In genomic region chr9:122606587-122606986, GRCh38 we compare ENCODE assay signal across 29 cellular contexts. TPM values are rescaled to one million over a fixed set of nuclear protein-coding genes. Genes with fewer than 3 reads are reported as not detected.
A peak's percentile ranks its signal among the peaks of the same experiment; 100 is the strongest.
DNase-seq lines count a peak whose midpoint lies in the region; ATAC-seq, FAIRE-seq and TF ChIP-seq lines count a peak whose summit lies in the region.
"Had no signal": no experiment of that assay in that cellular context is flagged by ENCODE, and none has a peak within 500 bp of the region (broad histone marks: within the 10 kb centered on the region; RNA-seq: fewer than 3 reads in every experiment).

No MANE protein-coding gene starts in this region.

- no peak overlapping the region for H3K4me3 ChIP-seq in K562
- peak overlapping the region; percentile 4 for H3K4me3 ChIP-seq in mesendoderm (ENCODE audit: low read length)
- no peak overlapping the region for H3K4me3 ChIP-seq in H7 (ENCODE audit: insufficient read depth, low read depth, low read length)
- H3K4me3 ChIP-seq: BLaER1, GM12878 had no signal

- H3K27me3 ChIP-seq in K562 (ENCODE audit: control insufficient read depth in 2 of 2, insufficient read depth in 2 of 2, low read length in 2 of 2) (peaks cover 0 to 13% of the 10 kb centered on the region in 2 experiments; a peak in 3 of 5 replicates), mesendoderm (ENCODE audit: insufficient read depth, low read length, poor library complexity) (no peaks in the 10 kb centered on the region), H7 (ENCODE audit: control insufficient read depth, insufficient read depth, low read length) (no peaks in the 10 kb centered on the region)
- H3K27me3 ChIP-seq: BLaER1 had no signal

- no TSS peak for BruUV-seq in K562 (replicated peaks; lab: Mats Ljungman, UMichigan)

- no peak for ATAC-seq in K562
- ATAC-seq: GM12878 had no signal

- in situ Hi-C loops in K562 (cut with MboI), result no loop called here

- no peak overlapping the region for H2BK120ac ChIP-seq in mesendoderm (ENCODE audit: low read depth, low read length)

- H2AFZ ChIP-seq in K562 (ENCODE audit: low read depth, low read length), result no peak overlapping the region

- H3K4ac ChIP-seq in mesendoderm (ENCODE audit: low read depth, low read length), result no peak overlapping the region

- no peak for DNase-seq in K562 (ENCODE audit: extremely low read depth in 1 of 4, low spot score in 3 of 4)
- no peak for DNase-seq in mesendoderm
- no peak for DNase-seq in stimulated activated CD4-positive, alpha-beta T cell treated with anti-CD3 and anti-CD28 coated beads, Interleukin-12 subunit alpha, Interleukin-12 subunit beta, amount 100 ng/mL, for 4 hours
- DNase-seq in H7, result no peak
- DNase-seq: 8988T; ACHN; BE2C; C1 segment of cervical spinal cord; CD4-positive, alpha-beta memory T cell; CD4-positive, CD25-positive, alpha-beta regulatory T cell; CD8-positive, alpha-beta memory T cell; COR-L47; DMS 273 treated with DMSO at 0.1 percent for 48 hours; DMS153; DMS53; DMS79; DND-41; EL; GDM1 had no signal

- no peak overlapping the region for H4K5ac ChIP-seq in mesendoderm (ENCODE audit: low read length)

- no peaks in the 10 kb centered on the region for H3K36me3 ChIP-seq in K562 (ENCODE audit: control insufficient read depth, insufficient read depth, low read length)
- H3K36me3 ChIP-seq in mesendoderm (ENCODE audit: control insufficient read depth, insufficient read depth, low read length), result no peaks in the 10 kb centered on the region
- H3K36me3 ChIP-seq in H7 (replicated peaks; ENCODE audit: control insufficient read depth, insufficient read depth, low read length), result no peaks in the 10 kb centered on the region
- H3K36me3 ChIP-seq: BE2C, BLaER1 had no signal

- intact Hi-C loops in K562 (cut with micrococcal nuclease), result loop anchor here (5.0 kb wide), 1 partner anchor 139 kb away; no protein-coding TSS in a partner anchor

- no peak overlapping the region for H2AK5ac ChIP-seq in mesendoderm (ENCODE audit: low read length)

- no peak overlapping the region for H3K56ac ChIP-seq in mesendoderm (ENCODE audit: low read length)

- H3K4me2 ChIP-seq in K562 (ENCODE audit: insufficient read depth, low read length) (no peak overlapping the region), mesendoderm (ENCODE audit: low read length) (no peak overlapping the region)
- H3K4me2 ChIP-seq: BLaER1 had no signal

- no peak overlapping the region for H2BK15ac ChIP-seq in mesendoderm (replicated peaks; ENCODE audit: low read depth)

- no peak for FAIRE-seq in K562 (lab: Jason Lieb, UNC)
- FAIRE-seq: A204.1, GM12878, GM12892, GM18507 had no signal

- no peaks in the 10 kb centered on the region; the same call in 1 of the 2 replicates for H3K9me3 ChIP-seq in K562 (replicated peaks; ENCODE audit: control insufficient read depth, insufficient read depth, low read depth, low read length)
- H3K9me3 ChIP-seq: BE2C had no signal

- H3K23ac ChIP-seq in mesendoderm (ENCODE audit: low read length), result no peak overlapping the region

- H3K79me2 ChIP-seq in K562 (ENCODE audit: control insufficient read depth, insufficient read depth, low read length) (no peaks in the 10 kb centered on the region), mesendoderm (ENCODE audit: control insufficient read depth, insufficient read depth, low read length) (no peaks in the 10 kb centered on the region)

- TF ChIP-seq EP300 in K562 (IDR thresholded peaks at IDR 0.05; ENCODE audit: low read length), result no peak

- H3K27ac ChIP-seq in K562 (ENCODE audit: extremely low read depth, low read depth, low read length), result no peak overlapping the region
- H3K27ac ChIP-seq in mesendoderm (ENCODE audit: low read depth, low read length), result no peak overlapping the region
- H3K27ac ChIP-seq: BLaER1 had no signal

- no peaks in the 10 kb centered on the region for H4K20me1 ChIP-seq in K562 (replicated peaks; ENCODE audit: control insufficient read depth, insufficient read depth, low read length)
- H4K20me1 ChIP-seq: BLaER1 had no signal

- H3K4me1 ChIP-seq in K562 (replicated peaks in 1 of 2; ENCODE audit: control insufficient read depth in 2 of 2, insufficient read depth in 2 of 2, low read length in 2 of 2) (no peaks in the 10 kb centered on the region), mesendoderm (ENCODE audit: control insufficient read depth, low read depth, low read length) (no peaks in the 10 kb centered on the region)
- H3K4me1 ChIP-seq: BE2C, BLaER1 had no signal

- H3K18ac ChIP-seq in mesendoderm (ENCODE audit: low read length), result no peak overlapping the region

- CTCF ChIA-PET in K562 (lab: Yijun Ruan, JAX; ENCODE audit: low intra/inter-chr PET ratio), result no interaction called here

- POLR2A ChIA-PET in K562 (lab: Yijun Ruan, JAX), result no interaction called here

- no peak overlapping the region for H2BK5ac ChIP-seq in mesendoderm (ENCODE audit: low read length)

- H3K9ac ChIP-seq in K562 (ENCODE audit: insufficient read depth in 1 of 2, low read depth in 2 of 2, low read length in 2 of 2) (no peak overlapping the region), mesendoderm (ENCODE audit: low read length) (no peak overlapping the region)
- H3K9ac ChIP-seq: BLaER1 had no signal

- no peak for TF ChIP-seq CTCF in K562 (IDR thresholded peaks at IDR 0.05 in 2 of 3, conservative IDR thresholded peaks at IDR 0.05 in 1 of 3; ENCODE audit: insufficient read depth in 2 of 3, low read depth in 1 of 3, low read length in 3 of 3)

- no peaks in the 10 kb centered on the region for H3K79me1 ChIP-seq in mesendoderm (ENCODE audit: low read length)

- 0% methylated on average over 1 of the region's 1 CpG for WGBS in K562 (ENCODE audit: insufficient coverage, low coverage, missing lambda C conversion rate)
- WGBS in mesendoderm (ENCODE audit: extremely low coverage, insufficient coverage, low lambda C conversion rate), result no CpG with 5 or more reads among the region's 1 CpG

- TF ChIP-seq POLR2A in K562 (conservative IDR thresholded peaks at IDR 0.05), result no peak

- no peak for TF ChIP-seq RAD21 in K562 (CRISPR knock-in tag; conservative IDR thresholded peaks at IDR 0.05 in 1 of 2, IDR thresholded peaks at IDR 0.05 in 1 of 2)

- no peaks in the 10 kb centered on the region for H3K9me1 ChIP-seq in K562 (ENCODE audit: control insufficient read depth, insufficient read depth, low read length)

- H4K8ac ChIP-seq in mesendoderm (ENCODE audit: low read depth, low read length), result no peak overlapping the region

RNA-seq across cellular contexts. Expression of gene OR1Q1, which starts 8.0 kb away (rescaled TPM):
- not detected in 2 replicates for total RNA-seq in K562 (2011; cell fraction: chromatin; rRNA removed; ENCODE audit: low replicate concordance)
- not detected in 2 replicates for total RNA-seq in K562 (2011; cell fraction: nucleolus; rRNA removed)
- not detected in 2 replicates for total RNA-seq in K562 (2011; cell fraction: nucleoplasm; rRNA removed)
- total RNA-seq in K562 (2014; rRNA removed) (not detected in 2 replicates), K562 (2014; rRNA removed; fragmentation: Illumina TruSeq; extraction: Trizol) (not detected in 2 replicates), K562 (2015; rRNA removed; fragmentation: Illumina TruSeq; extraction: Trizol) (not detected in 2 replicates), K562 (2021) (not detected in 2 replicates)
- polyA plus RNA-seq in K562 (2011; rRNA removed) (not detected in 2 replicates), K562 (2014; fragmentation: Illumina TruSeq; extraction: Trizol) (not detected in 2 replicates), K562 (2014; fragmentation: Nextera tagmentation; extraction: Ambion mirVana) (not detected), K562 (2014; rRNA removed) (not detected in 2 replicates)
- not detected in 2 replicates for polyA plus RNA-seq in K562 (2011; cell fraction: cytosol; rRNA removed)
- 0.17 TPM in 1 of 2 replicates, not detected in the other for polyA plus RNA-seq in K562 (2011; cell fraction: nucleus; rRNA removed)
- polyA plus RNA-seq in K562 (2012), result not detected in 2 replicates
- not detected in 2 replicates for polyA minus RNA-seq in K562 (2011; rRNA and poly(A)+ RNA removed)
- polyA minus RNA-seq in K562 (2011; cell fraction: cytosol; rRNA and poly(A)+ RNA removed), result not detected in 2 replicates
- not detected in 2 replicates for polyA minus RNA-seq in K562 (2011; cell fraction: nucleus; rRNA and poly(A)+ RNA removed)
- polyA plus RNA-seq in mesendoderm (2013, experiment 1 of 2), result not detected
- polyA plus RNA-seq in mesendoderm (2013, experiment 2 of 2), result not detected
- total RNA-seq in H7 (2014; rRNA removed; shearing (Covaris generic)), result not detected in 2 replicates
- total RNA-seq: A673; CD4-positive, alpha-beta memory T cell; CD8-positive, alpha-beta memory T cell; Daoy; G401; GM12878 had no signal
- polyA plus RNA-seq: CD14-positive monocyte; CD4-positive, alpha-beta memory T cell; CD4-positive, CD25-positive, alpha-beta regulatory T cell; CD8-positive, alpha-beta memory T cell had no signal

RNA-seq across cellular contexts. Expression of gene OR1L8, which starts 23.4 kb away (rescaled TPM):
- not detected in 2 replicates for total RNA-seq in K562 (2011; cell fraction: chromatin; rRNA removed; ENCODE audit: low replicate concordance)
- total RNA-seq in K562 (2011; cell fraction: nucleolus; rRNA removed), result not detected in 2 replicates
- total RNA-seq in K562 (2011; cell fraction: nucleoplasm; rRNA removed), result not detected in 2 replicates
- total RNA-seq in K562 (2014; rRNA removed), result not detected in 2 replicates
- total RNA-seq in K562 (2014; rRNA removed; fragmentation: Illumina TruSeq; extraction: Trizol), result 0.10 TPM in 1 of 2 replicates, not detected in the other
- total RNA-seq in K562 (2015; rRNA removed; fragmentation: Illumina TruSeq; extraction: Trizol), result not detected in 2 replicates
- total RNA-seq in K562 (2021), result not detected in 2 replicates
- polyA plus RNA-seq in K562 (2011; rRNA removed), result not detected in 2 replicates
- polyA plus RNA-seq in K562 (2011; cell fraction: cytosol; rRNA removed), result 0.04 TPM in 1 of 2 replicates, not detected in the other
- not detected in 2 replicates for polyA plus RNA-seq in K562 (2011; cell fraction: nucleus; rRNA removed)
- polyA plus RNA-seq in K562 (2012), result 0.06 TPM in 1 of 2 replicates, not detected in the other
- polyA plus RNA-seq in K562 (2014; fragmentation: Illumina TruSeq; extraction: Trizol), result 0.06 TPM in 1 of 2 replicates, not detected in the other
- under 1 TPM in 1 of 2 experiments, not detected in 1; 0.06 TPM for polyA plus RNA-seq in K562 (2014; fragmentation: Nextera tagmentation; extraction: Ambion mirVana)
- 0.03 TPM in 1 of 2 replicates, not detected in the other for polyA plus RNA-seq in K562 (2014; rRNA removed)
- not detected in 2 replicates for polyA minus RNA-seq in K562 (2011; rRNA and poly(A)+ RNA removed)
- not detected in 2 replicates for polyA minus RNA-seq in K562 (2011; cell fraction: cytosol; rRNA and poly(A)+ RNA removed)
- polyA minus RNA-seq in K562 (2011; cell fraction: nucleus; rRNA and poly(A)+ RNA removed), result not detected in 2 replicates
- not detected for polyA plus RNA-seq in mesendoderm (2013, experiment 1 of 2)
- polyA plus RNA-seq in mesendoderm (2013, experiment 2 of 2), result not detected
- total RNA-seq in H7 (2014; rRNA removed; shearing (Covaris generic)), result not detected in 2 replicates
- total RNA-seq: A673; CD4-positive, alpha-beta memory T cell; CD4-positive, CD25-positive, alpha-beta regulatory T cell; CD8-positive, alpha-beta memory T cell; Daoy; G401; GM12878 had no signal
- polyA plus RNA-seq: AG04450; CD14-positive monocyte; CD4-positive, alpha-beta memory T cell; CD8-positive, alpha-beta memory T cell; GM12878 had no signal

RNA-seq across cellular contexts. Expression of gene OR1B1, which starts 50.8 kb away (rescaled TPM):
- not detected in 2 replicates for total RNA-seq in K562 (2011; cell fraction: chromatin; rRNA removed; ENCODE audit: low replicate concordance)
- total RNA-seq in K562 (2011; cell fraction: nucleolus; rRNA removed), result not detected in 2 replicates
- total RNA-seq in K562 (2011; cell fraction: nucleoplasm; rRNA removed), result not detected in 2 replicates
- total RNA-seq in K562 (2014; rRNA removed) (not detected in 2 replicates), K562 (2014; rRNA removed; fragmentation: Illumina TruSeq; extraction: Trizol) (not detected in 2 replicates), K562 (2015; rRNA removed; fragmentation: Illumina TruSeq; extraction: Trizol) (not detected in 2 replicates), K562 (2021) (not detected in 2 replicates)
- polyA plus RNA-seq in K562 (2011; rRNA removed) (not detected in 2 replicates), K562 (2014; fragmentation: Illumina TruSeq; extraction: Trizol) (not detected in 2 replicates), K562 (2014; fragmentation: Nextera tagmentation; extraction: Ambion mirVana) (not detected), K562 (2014; rRNA removed) (not detected in 2 replicates)
- polyA plus RNA-seq in K562 (2011; cell fraction: cytosol; rRNA removed), result not detected in 2 replicates
- polyA plus RNA-seq in K562 (2011; cell fraction: nucleus; rRNA removed), result not detected in 2 replicates
- not detected in 2 replicates for polyA plus RNA-seq in K562 (2012)
- not detected in 2 replicates for polyA minus RNA-seq in K562 (2011; rRNA and poly(A)+ RNA removed)
- not detected in 2 replicates for polyA minus RNA-seq in K562 (2011; cell fraction: cytosol; rRNA and poly(A)+ RNA removed)
- polyA minus RNA-seq in K562 (2011; cell fraction: nucleus; rRNA and poly(A)+ RNA removed), result not detected in 2 replicates
- not detected for polyA plus RNA-seq in mesendoderm (2013, experiment 1 of 2)
- not detected for polyA plus RNA-seq in mesendoderm (2013, experiment 2 of 2)
- total RNA-seq in H7 (2014; rRNA removed; shearing (Covaris generic)), result not detected in 2 replicates
- total RNA-seq: A673; CD4-positive, alpha-beta memory T cell; CD4-positive, CD25-positive, alpha-beta regulatory T cell; CD8-positive, alpha-beta memory T cell; Daoy; G401; GM12878 had no signal
- polyA plus RNA-seq: AG04450; CD14-positive monocyte; CD4-positive, alpha-beta memory T cell; CD4-positive, CD25-positive, alpha-beta regulatory T cell; CD8-positive, alpha-beta memory T cell; GM12878 had no signal

RNA-seq across cellular contexts. Expression of gene OR1N2, which starts 53.7 kb away (rescaled TPM):
- not detected in 2 replicates for total RNA-seq in K562 (2011; cell fraction: chromatin; rRNA removed; ENCODE audit: low replicate concordance)
- total RNA-seq in K562 (2011; cell fraction: nucleolus; rRNA removed), result not detected in 2 replicates
- total RNA-seq in K562 (2011; cell fraction: nucleoplasm; rRNA removed), result not detected in 2 replicates
- not detected in 2 replicates for total RNA-seq in K562 (2014; rRNA removed)
- total RNA-seq in K562 (2014; rRNA removed; fragmentation: Illumina TruSeq; extraction: Trizol), result not detected in 2 replicates
- total RNA-seq in K562 (2015; rRNA removed; fragmentation: Illumina TruSeq; extraction: Trizol), result not detected in 2 replicates
- not detected in 2 replicates for total RNA-seq in K562 (2021)
- not detected in 2 replicates for polyA plus RNA-seq in K562 (2011; rRNA removed)
- not detected in 2 replicates for polyA plus RNA-seq in K562 (2011; cell fraction: cytosol; rRNA removed)
- polyA plus RNA-seq in K562 (2011; cell fraction: nucleus; rRNA removed), result not detected in 2 replicates
- polyA plus RNA-seq in K562 (2012), result not detected in 2 replicates
- polyA plus RNA-seq in K562 (2014; fragmentation: Illumina TruSeq; extraction: Trizol), result not detected in 2 replicates
- not detected for polyA plus RNA-seq in K562 (2014; fragmentation: Nextera tagmentation; extraction: Ambion mirVana)
- polyA plus RNA-seq in K562 (2014; rRNA removed), result not detected in 2 replicates
- not detected in 2 replicates for polyA minus RNA-seq in K562 (2011; rRNA and poly(A)+ RNA removed)
- not detected in 2 replicates for polyA minus RNA-seq in K562 (2011; cell fraction: cytosol; rRNA and poly(A)+ RNA removed)
- polyA minus RNA-seq in K562 (2011; cell fraction: nucleus; rRNA and poly(A)+ RNA removed), result not detected in 2 replicates
- polyA plus RNA-seq in mesendoderm (2013, experiment 1 of 2), result not detected
- polyA plus RNA-seq in mesendoderm (2013, experiment 2 of 2), result not detected
- not detected in 2 replicates for total RNA-seq in H7 (2014; rRNA removed; shearing (Covaris generic))
- total RNA-seq: A673; CD4-positive, alpha-beta memory T cell; CD8-positive, alpha-beta memory T cell; Daoy; G401; GM12878 had no signal
- polyA plus RNA-seq: AG04450; CD14-positive monocyte; CD4-positive, alpha-beta memory T cell; CD4-positive, CD25-positive, alpha-beta regulatory T cell; CD8-positive, alpha-beta memory T cell had no signal

RNA-seq across cellular contexts. Expression of gene OR1L1, which starts 54.9 kb away (rescaled TPM):
- total RNA-seq in K562 (2011; cell fraction: chromatin; rRNA removed; ENCODE audit: low replicate concordance), result not detected in 2 replicates
- not detected in 2 replicates for total RNA-seq in K562 (2011; cell fraction: nucleolus; rRNA removed)
- total RNA-seq in K562 (2011; cell fraction: nucleoplasm; rRNA removed), result not detected in 2 replicates
- total RNA-seq in K562 (2014; rRNA removed) (not detected in 2 replicates), K562 (2014; rRNA removed; fragmentation: Illumina TruSeq; extraction: Trizol) (not detected in 2 replicates), K562 (2015; rRNA removed; fragmentation: Illumina TruSeq; extraction: Trizol) (not detected in 2 replicates), K562 (2021) (not detected in 2 replicates)
- polyA plus RNA-seq in K562 (2011; rRNA removed) (not detected in 2 replicates), K562 (2014; fragmentation: Illumina TruSeq; extraction: Trizol) (not detected in 2 replicates), K562 (2014; fragmentation: Nextera tagmentation; extraction: Ambion mirVana) (not detected), K562 (2014; rRNA removed) (not detected in 2 replicates)
- not detected in 2 replicates for polyA plus RNA-seq in K562 (2011; cell fraction: cytosol; rRNA removed)
- not detected in 2 replicates for polyA plus RNA-seq in K562 (2011; cell fraction: nucleus; rRNA removed)
- not detected in 2 replicates for polyA plus RNA-seq in K562 (2012)
- polyA minus RNA-seq in K562 (2011; rRNA and poly(A)+ RNA removed), result not detected in 2 replicates
- not detected in 2 replicates for polyA minus RNA-seq in K562 (2011; cell fraction: cytosol; rRNA and poly(A)+ RNA removed)
- not detected in 2 replicates for polyA minus RNA-seq in K562 (2011; cell fraction: nucleus; rRNA and poly(A)+ RNA removed)
- polyA plus RNA-seq in mesendoderm (2013, experiment 1 of 2), result not detected
- polyA plus RNA-seq in mesendoderm (2013, experiment 2 of 2), result not detected
- not detected in 2 replicates for total RNA-seq in H7 (2014; rRNA removed; shearing (Covaris generic))
- total RNA-seq: A673; CD4-positive, alpha-beta memory T cell; CD4-positive, CD25-positive, alpha-beta regulatory T cell; CD8-positive, alpha-beta memory T cell; Daoy; G401; GM12878 had no signal
- polyA plus RNA-seq: AG04450; CD14-positive monocyte; CD4-positive, alpha-beta memory T cell; CD4-positive, CD25-positive, alpha-beta regulatory T cell; CD8-positive, alpha-beta memory T cell; GM12878 had no signal
